13 cellular contexts compared by ENCODE assay signal in the genomic region with DNA sequence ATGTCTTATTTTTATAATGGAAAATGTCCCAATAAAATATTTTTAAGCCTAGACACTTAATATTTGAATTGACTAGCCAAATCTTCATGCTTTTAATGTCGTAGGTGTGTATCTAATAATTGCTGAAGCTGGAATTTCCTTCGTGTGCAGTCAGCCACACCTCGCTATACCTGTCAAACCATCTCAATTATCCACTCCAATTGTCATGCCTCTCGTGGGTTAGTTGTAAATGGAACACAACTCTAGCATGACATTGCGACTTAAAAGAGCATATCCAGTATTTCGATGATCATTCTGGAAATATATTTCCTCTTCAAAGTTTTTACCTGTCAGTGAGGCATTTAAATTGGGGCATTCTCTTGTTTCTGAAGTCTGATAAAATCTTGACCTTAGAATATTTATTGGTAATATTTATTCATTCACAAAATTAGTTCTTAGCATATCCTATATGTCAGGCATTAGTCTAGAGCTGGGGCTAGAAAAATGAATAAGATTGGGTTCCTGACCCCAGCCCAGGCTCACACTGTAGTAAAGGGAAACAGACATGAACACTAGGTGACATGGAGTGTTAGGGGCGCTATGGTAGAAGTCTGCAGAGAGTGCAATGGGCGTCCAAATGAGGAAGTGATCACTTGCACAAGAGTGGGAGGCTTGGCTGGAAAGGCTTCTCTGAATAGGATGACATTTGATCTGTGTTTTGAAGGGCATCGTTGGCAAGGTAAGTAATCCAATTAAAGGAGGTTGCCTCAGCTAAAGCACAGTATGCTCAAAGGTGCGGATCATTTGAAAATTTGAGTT. TPM values are rescaled to one million over a fixed set of nuclear protein-coding genes. Genes with fewer than 3 reads are reported as not detected.
DNase-seq lines count a peak whose midpoint lies in the region; ATAC-seq lines count a peak whose summit lies in the region.
"Had no signal": no experiment of that assay in that cellular context is flagged by ENCODE, and none has a peak within 500 bp of the region (broad histone marks: within the 10 kb centered on the region; RNA-seq: fewer than 3 reads in every experiment).

No MANE protein-coding gene starts in this region.

- POLR2A ChIA-PET in naive thymus-derived CD8-positive, alpha-beta T cell (lab: Charles Lee) = no interaction called here

- no peak overlapping the region for H3K4me3 ChIP-seq in HAP-1
- H3K4me3 ChIP-seq: dorsolateral prefrontal cortex, prostate gland, SK-N-MC had no signal

- H3K9me3 Mint-ChIP-seq in naive thymus-derived CD8-positive, alpha-beta T cell = no peaks in the 10 kb centered on the region
- H3K9me3 Mint-ChIP-seq: activated T-helper 2 cell treated with anti-CD3 and anti-CD28 coated beads, Interferon-gamma antibody, Interleukin-2, Interleukin-4, amounts not matched to agents 10 μg/mL and 5 μg/mL and 100 μg/mL, durations not matched to agents 14 hours and 24 hours and 36 hours; immature natural killer cell had no signal

- peak; percentile 88 for ATAC-seq in GM18909 (IDR thresholded peaks at IDR 0.05; ENCODE audit: poor library complexity, unreplicated experiment)
- peak; percentile 75 for ATAC-seq in HG03039 (IDR thresholded peaks at IDR 0.05; ENCODE audit: unreplicated experiment)
- no peak for ATAC-seq in naive thymus-derived CD8-positive, alpha-beta T cell

- no peaks in the 10 kb centered on the region for H3K27me3 ChIP-seq in HAP-1 (ENCODE audit: low read depth)
- H3K27me3 ChIP-seq: dorsolateral prefrontal cortex had no signal

- H3K4me3 Mint-ChIP-seq in naive thymus-derived CD8-positive, alpha-beta T cell = no peak overlapping the region
- H3K4me3 Mint-ChIP-seq: immature natural killer cell had no signal

- no peaks in the 10 kb centered on the region for H3K36me3 ChIP-seq in HAP-1 (replicated peaks)
- H3K36me3 ChIP-seq: prostate gland had no signal

- H3K4me1 Mint-ChIP-seq in naive thymus-derived CD8-positive, alpha-beta T cell = peaks cover 0 to 5% (median 2%) of the 10 kb centered on the region in 4 donors

- DNase-seq in NCI-H524 treated with DMSO at 0.1 percent for 48 hours (lab: John Stamatoyannopoulos, UW) (peak; percentile 12), pons (ENCODE audit: low spot score) (peak; percentile 19), superior temporal gyrus (ENCODE audit: extremely low spot score) (no peak), HAP-1 (ENCODE audit: low spot score in 2 of 2) (no peak), SHP77 (lab: John Stamatoyannopoulos, UW) (no peak)
- no peak for DNase-seq in naive thymus-derived CD8-positive, alpha-beta T cell
- DNase-seq: dorsolateral prefrontal cortex, immature natural killer cell had no signal

- H3K27ac Mint-ChIP-seq in naive thymus-derived CD8-positive, alpha-beta T cell = no peak overlapping the region
- H3K27ac Mint-ChIP-seq: activated T-helper 2 cell treated with anti-CD3 and anti-CD28 coated beads, Interferon-gamma antibody, Interleukin-2, Interleukin-4, amounts not matched to agents 10 μg/mL and 5 μg/mL and 100 μg/mL, durations not matched to agents 14 hours and 24 hours and 36 hours had no signal

- H3K4me1 ChIP-seq in HAP-1 = peaks cover 4% of the 10 kb centered on the region; the same call in 1 of the 2 replicates
- H3K4me1 ChIP-seq: prostate gland had no signal

- H3K27me3 Mint-ChIP-seq in naive thymus-derived CD8-positive, alpha-beta T cell = no peaks in the 10 kb centered on the region

- peaks cover 0 to 1% (median 0%) of the 10 kb centered on the region in 3 donors for H3K36me3 Mint-ChIP-seq in naive thymus-derived CD8-positive, alpha-beta T cell

- in situ Hi-C loops in HAP-1 (cut with MboI; ENCODE audit: low sequenced_read_pairs) = loop anchor here (10.0 kb wide), 1 partner anchor 322 kb away; no protein-coding TSS in a partner anchor

- H3K9me3 ChIP-seq in HAP-1 = no peaks in the 10 kb centered on the region
- H3K9me3 ChIP-seq: prostate gland had no signal

RNA-seq across cellular contexts. Expression of a gene that starts 11.0 kb away (rescaled TPM):
- total RNA-seq in naive thymus-derived CD8-positive, alpha-beta T cell = not detected
- under 1 TPM in 1 of 3 donors, not detected in 2; 0.07 TPM for polyA plus RNA-seq in naive thymus-derived CD8-positive, alpha-beta T cell
- total RNA-seq: activated T-helper 2 cell treated with anti-CD3 and anti-CD28 coated beads, Interferon-gamma antibody, Interleukin-2, Interleukin-4, amounts not matched to agents 10 μg/mL and 5 μg/mL and 100 μg/mL, durations not matched to agents 14 hours and 24 hours and 36 hours had no signal
- polyA plus RNA-seq: immature natural killer cell had no signal

RNA-seq across cellular contexts. Expression of a gene that starts 52.2 kb away (rescaled TPM):
- total RNA-seq in naive thymus-derived CD8-positive, alpha-beta T cell = 1 to 10 TPM; 3.8 to 5.0 TPM
- under 1 TPM; 0.23 to 0.51 (median 0.33) TPM for polyA plus RNA-seq in naive thymus-derived CD8-positive, alpha-beta T cell

Comparison
In these comparisons a context has a peak if more than half of its experiments do, and no peak if none do; other contexts are left out.
1. ATAC-seq: peak in GM18909 (single experiment) and HG03039 (single experiment); none in naive thymus-derived CD8-positive, alpha-beta T cell (0 of 2).
2. DNase-seq: peak in NCI-H524 treated with DMSO at 0.1 percent for 48 hours (single experiment) and pons (single experiment); none in superior temporal gyrus (single experiment), HAP-1 (0 of 2), SHP77 (0 of 2) and naive thymus-derived CD8-positive, alpha-beta T cell (0 of 10).